33 cellular contexts compared by ENCODE assay signal in the genomic region with DNA sequence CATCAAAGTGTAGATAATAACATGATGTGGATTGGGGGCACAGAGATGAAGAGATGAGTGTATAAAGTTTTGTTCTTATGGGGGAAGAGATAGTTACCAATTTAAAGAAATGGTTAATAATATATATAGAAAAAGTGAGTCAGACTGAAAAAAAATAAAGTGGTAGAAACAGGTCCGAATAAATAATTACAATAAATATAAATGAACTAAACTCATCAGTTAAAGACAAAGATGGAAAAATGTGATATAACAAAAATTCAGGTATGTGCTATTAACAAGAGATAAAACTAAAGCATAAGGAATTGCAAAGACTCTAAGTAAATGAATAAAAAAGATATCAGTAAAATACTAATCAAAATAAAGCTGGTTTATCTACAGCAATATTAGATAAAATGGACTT.
"Had no signal": no experiment of that assay in that cellular context is flagged by ENCODE, and none has a peak within 500 bp of the region (broad histone marks: within the 10 kb centered on the region; RNA-seq: fewer than 3 reads in every experiment).

No MANE protein-coding gene starts in this region.

- H3K4me1 ChIP-seq: breast epithelium had no signal

- H3K36me3 ChIP-seq: adrenal gland, brain microvascular endothelial cell, breast epithelium had no signal

- ATAC-seq: activated CD8-positive, alpha-beta T cell treated with anti-CD3 and anti-CD28 coated beads for 36 hours; activated naive CD4-positive, alpha-beta T cell treated with anti-CD3 and anti-CD28 coated beads, Interleukin-2, amount 50 U/mL, for 72 hours; activated T-cell treated with anti-CD3 and anti-CD28 coated beads, Interleukin-2, amount 50 U/mL, for 4 hours; activated T-cell treated with anti-CD3 and anti-CD28 coated beads, Interleukin-2, amount 50 U/mL, for 72 hours; activated T-helper 17 cell treated with anti-CD3 and anti-CD28 coated beads, Interleukin-2, amount 50 U/mL, for 72 hours; body of pancreas had no signal

- H3K27me3 ChIP-seq: adrenal gland, body of pancreas, brain microvascular endothelial cell, breast epithelium had no signal

- FAIRE-seq: astrocyte, TTC549 had no signal

- DNase-seq: activated B cell treated with CpG ODN at 0.5 μM for 24 hours; activated CD4-positive, alpha-beta memory T cell treated with anti-CD3 and anti-CD28 coated beads for 36 hours; activated CD4-positive, alpha-beta T cell treated with anti-CD3 and anti-CD28 coated beads for 4 hours; activated CD4-positive, alpha-beta T cell treated with anti-CD3 and anti-CD28 coated beads, Interleukin-2, amount 10 ng/mL, durations not matched to agents 24 days and 14 days; activated CD4-positive, alpha-beta T cell treated with anti-CD3 and anti-CD28 coated beads, Interleukin-2, amount 50 U/mL, for 1 hour; activated CD4-positive, alpha-beta T cell treated with anti-CD3 and anti-CD28 coated beads, Interleukin-2, amount 50 U/mL, for 4 hours; activated CD4-positive, CD25-positive, alpha-beta regulatory T cell treated with anti-CD3 and anti-CD28 coated beads, Interleukin-2, amount 50 U/mL, for 72 hours; activated CD8-positive, alpha-beta memory T cell treated with anti-CD3 and anti-CD28 coated beads, Interleukin-2, amount 50 U/mL, for 4 hours; activated CD8-positive, alpha-beta T cell treated with anti-CD3 and anti-CD28 coated beads for 36 hours; activated effector memory CD4-positive, alpha-beta T cell treated with anti-CD3 and anti-CD28 coated beads, Interleukin-2, amount 50 U/mL, for 16 hours; activated gamma-delta T cell treated with Interleukin-2 at 50 U/mL for 16 hours; activated naive CD4-positive, alpha-beta T cell; activated naive CD4-positive, alpha-beta T cell treated with anti-CD3 and anti-CD28 coated beads for 36 hours; activated naive CD4-positive, alpha-beta T cell treated with anti-CD3 and anti-CD28 coated beads, Interleukin-2, amount 50 U/mL, for 16 hours; activated naive CD8-positive, alpha-beta T cell treated with anti-CD3 and anti-CD28 coated beads for 36 hours; activated T-cell treated with anti-CD3 and anti-CD28 coated beads for 4 hours; activated T-cell treated with anti-CD3 and anti-CD28 coated beads, Interleukin-2, amount 50 U/mL, for 1 hour; activated T-cell treated with anti-CD3 and anti-CD28 coated beads, Interleukin-2, amount 50 U/mL, for 4 hours; activated T-cell treated with anti-CD3 and anti-CD28 coated beads, Interleukin-2, amount 50 U/mL, for 72 hours; adrenal gland; amniotic stem cell; aorta; body of pancreas; brain microvascular endothelial cell; central memory CD4-positive, alpha-beta T cell; T-helper 2 cell; T-helper 9 cell had no signal

- H3K4me3 ChIP-seq: adrenal gland, body of pancreas, breast epithelium had no signal

- H3K9me3 ChIP-seq: adrenal gland, body of pancreas had no signal

- H3K27ac ChIP-seq: adrenal gland, body of pancreas, brain microvascular endothelial cell, breast epithelium, VCaP had no signal
